Comparison of ENCODE assay signal across 20 cellular contexts in the genomic region with DNA sequence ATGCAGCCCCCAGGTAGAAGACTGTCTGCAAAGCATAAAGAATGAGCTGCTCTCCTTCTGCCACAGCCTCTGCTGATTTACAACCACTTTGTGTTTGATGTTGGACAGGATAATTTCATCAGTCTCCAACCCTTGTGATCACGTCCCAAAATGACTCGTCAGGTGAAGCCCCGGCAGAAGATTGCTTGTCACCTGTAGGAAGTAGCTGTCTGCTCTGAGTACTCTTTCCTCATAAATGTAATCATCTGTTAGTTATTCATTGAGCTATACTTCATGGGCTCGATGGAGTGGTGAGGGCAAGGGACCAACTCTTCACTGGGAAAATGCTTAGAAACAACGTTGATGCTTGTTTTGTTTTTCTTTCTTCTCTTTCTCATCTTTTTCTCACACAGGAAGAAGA.
"Had no signal": no experiment of that assay in that cellular context is flagged by ENCODE, and none has a peak within 500 bp of the region (broad histone marks: within the 10 kb centered on the region; RNA-seq: fewer than 3 reads in every experiment).

No MANE protein-coding gene starts in this region.

- H3K9me3 ChIP-seq: ascending aorta, body of pancreas had no signal

- H3K27me3 ChIP-seq: ascending aorta, body of pancreas had no signal

- H3K4me3 ChIP-seq: ascending aorta, body of pancreas, SK-N-MC had no signal

- ATAC-seq: activated naive CD4-positive, alpha-beta T cell treated with anti-CD3 and anti-CD28 coated beads, Interleukin-2, amount 50 U/mL, for 72 hours; activated naive CD8-positive, alpha-beta T cell treated with anti-CD3 and anti-CD28 coated beads, Interleukin-2, amount 50 U/mL, for 24 hours; activated T-cell treated with anti-CD3 and anti-CD28 coated beads, Interleukin-2, amount 50 U/mL, for 4 hours; body of pancreas; Right ventricle myocardium inferior had no signal

- DNase-seq: activated CD4-positive, alpha-beta memory T cell treated with anti-CD3 and anti-CD28 coated beads for 36 hours; activated CD4-positive, alpha-beta T cell treated with anti-CD3 and anti-CD28 coated beads, Interleukin-2, amount 10 ng/mL, durations not matched to agents 7 days and 5 days; activated CD4-positive, CD25-positive, alpha-beta regulatory T cell; activated CD8-positive, alpha-beta memory T cell treated with anti-CD3 and anti-CD28 coated beads for 24 hours; activated effector memory CD4-positive, alpha-beta T cell treated with anti-CD3 and anti-CD28 coated beads, Interleukin-2, amount 50 U/mL, for 16 hours; activated naive CD4-positive, alpha-beta T cell treated with Interleukin-2 at 50 U/mL for 16 hours; activated naive CD8-positive, alpha-beta T cell treated with anti-CD3 and anti-CD28 coated beads, Interleukin-2, amount 50 U/mL, for 24 hours; activated T-cell treated with anti-CD3 and anti-CD28 coated beads, Interleukin-2, amount 50 U/mL, for 4 hours; amniotic stem cell; body of pancreas; central memory CD4-positive, alpha-beta T cell; KG1; NCI-H1092; NCI-H2029; NCI-H226; T-helper 1 cell had no signal

- H3K27ac ChIP-seq: ascending aorta, body of pancreas, SK-N-MC had no signal

- H3K36me3 ChIP-seq: ascending aorta had no signal

- H3K4me1 ChIP-seq: ascending aorta, body of pancreas had no signal
